8 cellular contexts compared by ENCODE assay signal in the genomic region with DNA sequence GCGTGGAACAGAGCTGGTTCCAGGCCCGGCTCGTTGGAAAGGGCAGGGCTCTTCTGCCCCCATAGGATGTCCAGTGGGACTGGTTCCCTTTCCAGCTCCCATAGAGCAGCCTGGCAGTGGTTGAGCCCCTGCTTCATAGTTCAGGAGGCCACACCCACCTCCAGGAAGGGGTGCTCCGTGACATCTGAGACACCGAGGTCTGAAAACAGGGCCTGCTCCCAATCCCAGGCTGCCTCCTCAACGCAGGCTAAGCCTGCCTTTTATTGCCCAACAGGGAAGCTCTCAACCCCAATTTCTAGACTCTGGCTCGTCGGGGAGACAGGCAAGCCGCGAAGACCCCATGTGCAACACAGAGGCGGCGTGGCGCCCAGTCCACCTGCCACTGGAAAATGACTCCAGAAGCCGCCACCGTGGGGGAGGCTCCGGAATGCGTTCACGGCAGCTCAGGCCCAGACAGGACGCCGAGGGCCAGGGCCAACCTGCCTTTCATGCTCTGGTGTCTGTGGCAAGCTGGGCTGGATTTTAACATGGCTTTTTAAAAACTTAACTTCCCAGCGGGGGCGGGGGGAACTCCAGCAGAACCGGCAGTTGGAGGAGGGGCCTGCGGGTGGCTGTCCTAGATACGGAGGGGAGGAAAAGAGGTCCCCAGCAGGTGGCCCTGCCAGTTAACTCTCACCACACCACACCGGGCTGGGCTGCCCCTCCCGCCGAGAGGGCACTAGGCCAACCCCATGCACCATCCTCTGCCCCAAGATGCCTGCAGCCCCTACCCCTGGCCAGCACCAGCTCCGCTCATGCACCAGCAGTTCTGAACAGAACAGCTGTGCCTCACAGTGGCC. TPM values are rescaled to one million over a fixed set of nuclear protein-coding genes. Genes with fewer than 3 reads are reported as not detected.
A peak's percentile ranks its signal among the peaks of the same experiment; 100 is the strongest.
DNase-seq lines count a peak whose midpoint lies in the region; TF ChIP-seq lines count a peak whose summit lies in the region.

No MANE protein-coding gene starts in this region.

- intact Hi-C loops in esophagus squamous epithelium (cut with DNase I): loop anchor here (10.0 kb wide), 1 partner anchor 541 kb away; no protein-coding TSS in a partner anchor

- H3K9me3 ChIP-seq in HUES6 (ENCODE audit: control insufficient read depth, insufficient read depth, low read depth, low read length) (no peaks in the 10 kb centered on the region), esophagus squamous epithelium (no peaks in the 10 kb centered on the region), GM23248 (ENCODE audit: low read depth) (no peaks in the 10 kb centered on the region)

- H3K27me3 ChIP-seq in HUES6 (ENCODE audit: control insufficient read depth, insufficient read depth, low read length) (no peaks in the 10 kb centered on the region), esophagus squamous epithelium (no peaks in the 10 kb centered on the region), rectal smooth muscle tissue (ENCODE audit: control insufficient read depth, insufficient read depth, low read length) (no peaks in the 10 kb centered on the region), GM23248 (replicated peaks; ENCODE audit: insufficient read depth) (no peaks in the 10 kb centered on the region)

- H3K4me1 ChIP-seq in HUES6 (ENCODE audit: control insufficient read depth, insufficient read depth, low read length) (peaks cover 37% of the 10 kb centered on the region), esophagus squamous epithelium (peaks cover 17 to 55% (median 21%) of the 10 kb centered on the region in 3 donors), rectal smooth muscle tissue (ENCODE audit: control insufficient read depth, insufficient read depth, low read length) (peaks cover 16% of the 10 kb centered on the region), GM23248 (ENCODE audit: insufficient read depth) (no peaks in the 10 kb centered on the region)

- no peaks in the 10 kb centered on the region for H4K20me1 ChIP-seq in GM23248 (ENCODE audit: insufficient read depth)

- TF ChIP-seq CTCF in esophagus squamous epithelium (IDR thresholded peaks at IDR 0.05): peak in 1 of 6 experiments; percentile 8

- H3F3A ChIP-seq in GM23248 (ENCODE audit: insufficient read depth): no peaks in the 10 kb centered on the region

- no peak overlapping the region for H3K4me2 ChIP-seq in GM23248 (ENCODE audit: unreplicated experiment)

- H3K79me2 ChIP-seq in GM23248 (ENCODE audit: insufficient read depth): no peaks in the 10 kb centered on the region

- H3K27ac ChIP-seq in HUES6 (ENCODE audit: low read depth, low read length) (peak overlapping the region; percentile 72), esophagus squamous epithelium (peak overlapping the region; percentile 47 to 83 (median 66)), rectal smooth muscle tissue (ENCODE audit: low read depth, low read length) (peak overlapping the region; percentile 76), GM23248 (no peak overlapping the region)

- no peak overlapping the region for H2AFZ ChIP-seq in GM23248

- H3K9ac ChIP-seq in HUES6 (ENCODE audit: low read length): peak overlapping the region; percentile 56
- H3K9ac ChIP-seq in rectal smooth muscle tissue (ENCODE audit: low read length): no peak overlapping the region
- no peak overlapping the region for H3K9ac ChIP-seq in GM23248

- DNase-seq in activated CD8-positive, alpha-beta memory T cell treated with anti-CD3 and anti-CD28 coated beads, Interleukin-2, amount 50 U/mL, for 1 hour (ENCODE audit: extremely low read depth): peak; percentile 14
- no peak for DNase-seq in esophagus squamous epithelium (lab: John Stamatoyannopoulos, UW)
- DNase-seq in GM03348 (ENCODE audit: low spot score): no peak
- no peak for DNase-seq in inferior parietal cortex (ENCODE audit: extremely low spot score)
- no peak for DNase-seq in GM23248
- DNase-seq in AG08395 (ENCODE audit: low spot score): no peak

- TF ChIP-seq POLR2A in esophagus squamous epithelium (IDR thresholded peaks at IDR 0.05): no peak

- H3K36me3 ChIP-seq in HUES6 (ENCODE audit: control insufficient read depth, insufficient read depth, low read length) (peaks cover 40% of the 10 kb centered on the region), esophagus squamous epithelium (peaks cover 22 to 71% (median 33%) of the 10 kb centered on the region in 3 donors), rectal smooth muscle tissue (ENCODE audit: control insufficient read depth, insufficient read depth, low read length) (peaks cover 21% of the 10 kb centered on the region), GM23248 (ENCODE audit: low read depth) (peaks cover 7% of the 10 kb centered on the region; the same call in 1 of the 2 replicates)

- H3K4me3 ChIP-seq in HUES6 (ENCODE audit: low read depth, low read length): peak overlapping the region; percentile 44
- peak overlapping the region in 1 of 4 donors; percentile 4 for H3K4me3 ChIP-seq in esophagus squamous epithelium
- no peak overlapping the region for H3K4me3 ChIP-seq in rectal smooth muscle tissue (ENCODE audit: low read length)
- H3K4me3 ChIP-seq in GM23248: no peak overlapping the region

- H3K9me2 ChIP-seq in GM23248 (ENCODE audit: insufficient read depth): no peaks in the 10 kb centered on the region

- 3 to 7% methylated on average over 3 to 5 of the region's 29 CpGs for WGBS in esophagus squamous epithelium, 2 donors
- WGBS in GM23248 (ENCODE audit: low coverage in 1 of 2, low lambda C conversion rate in 2 of 2, missing lambda C conversion rate in 2 of 2), 2 experiments: 50 to 51% methylated on average over 26 to 27 of the region's 29 CpGs

- in situ Hi-C loops in GM23248 (cut with MboI): no loop called here

RNA-seq across cellular contexts. Expression of gene TINCR, which starts 17.9 kb away (rescaled TPM):
- 10 to 100 TPM; 19.6 to 44.2 (median 28.0) TPM for total RNA-seq in esophagus squamous epithelium
- 1.6 TPM in 1 of 2 replicates, not detected in the other for total RNA-seq in GM23248 (2014; rRNA removed; shearing (Covaris generic))
- 0.19 TPM in 1 of 2 replicates, not detected in the other for polyA plus RNA-seq in GM23248 (2016; fragmentation: Nextera tagmentation; extraction: Ambion mirVana)

RNA-seq across cellular contexts. Expression of gene SAFB2, which starts 36.9 kb away (rescaled TPM):
- 10 to 100 TPM; 11.6 to 47.3 (median 32.1) TPM for total RNA-seq in esophagus squamous epithelium
- total RNA-seq in GM23248 (2014; rRNA removed; shearing (Covaris generic)): 17.6 and 24.2 TPM in 2 replicates
- 32.4 and 37.2 TPM in 2 replicates for polyA plus RNA-seq in GM23248 (2016; fragmentation: Nextera tagmentation; extraction: Ambion mirVana)

RNA-seq across cellular contexts. Expression of gene SAFB, which starts 37.2 kb away (rescaled TPM):
- total RNA-seq in esophagus squamous epithelium: 10 to 100 TPM; 40.5 to 80.1 (median 59.2) TPM
- total RNA-seq in GM23248 (2014; rRNA removed; shearing (Covaris generic)): 28.6 and 36.5 TPM in 2 replicates
- 49.1 and 49.4 TPM in 2 replicates for polyA plus RNA-seq in GM23248 (2016; fragmentation: Nextera tagmentation; extraction: Ambion mirVana)
